Comparison of ENCODE assay signal across 11 cellular contexts in genomic region chrX:66635360-66635759, GRCh38. TPM values are rescaled to one million over a fixed set of nuclear protein-coding genes. Genes with fewer than 3 reads are reported as not detected.
DNase-seq lines count a peak whose midpoint lies in the region; ATAC-seq, FAIRE-seq and TF ChIP-seq lines count a peak whose summit lies in the region.
"Had no signal": no experiment of that assay in that cellular context is flagged by ENCODE, and none has a peak within 500 bp of the region (broad histone marks: within the 10 kb centered on the region; RNA-seq: fewer than 3 reads in every experiment).

No MANE protein-coding gene starts in this region.

- peak; percentile 61 for ATAC-seq in SK-N-SH treated with all-trans-retinoic acid at 6 μM for 48 hours
- ATAC-seq: stimulated activated effector memory CD8-positive, alpha-beta T cell treated with anti-CD3 and anti-CD28 coated beads, Interleukin-12 subunit alpha, Interleukin-12 subunit beta, amount 100 ng/mL, for 72 hours had no signal

- DNase-seq in H4 (ENCODE audit: low spot score) = peak; percentile 44
- DNase-seq in fibroblast of pulmonary artery (ENCODE audit: low read depth) = peak; percentile 74
- peak; percentile 40 for DNase-seq in stromal cell of bone marrow (ENCODE audit: low read depth)
- no peak for DNase-seq in NCI-H1930 (lab: John Stamatoyannopoulos, UW)
- no peak for DNase-seq in frontal cortex (ENCODE audit: low spot score in 2 of 2)
- DNase-seq in SIG-M5 treated with dmso at 0.1 percent for 504 hours (lab: John Stamatoyannopoulos, UW; ENCODE audit: unreplicated experiment) = no peak
- DNase-seq: activated naive CD8-positive, alpha-beta T cell treated with anti-CD3 and anti-CD28 coated beads, Interleukin-2, amount 10 ng/mL, durations not matched to agents 7 days and 5 days; DND-41; T1000 had no signal

- H3K4me3 ChIP-seq in fibroblast of pulmonary artery (replicated peaks; ENCODE audit: low read depth, low read length) = no peak overlapping the region

- no peak for FAIRE-seq in frontal cortex (lab: Jason Lieb, UNC)

- no peak for TF ChIP-seq CTCF in fibroblast of pulmonary artery (IDR thresholded peaks at IDR 0.05; ENCODE audit: low read length, missing control alignments)

TF ChIP-seq in SK-N-SH treated with all-trans-retinoic acid at 6 μM for 48 hours, 23 proteins besides CTCF, POLR2A, EP300 and RAD21:
- TF ChIP-seq CREB5 (CRISPR knock-in tag; IDR thresholded peaks at IDR 0.05; ENCODE audit: low read depth) (no peak), ZFP30 (CRISPR knock-in tag; IDR thresholded peaks at IDR 0.05) (no peak), CSRNP3 (CRISPR knock-in tag; IDR thresholded peaks at IDR 0.05) (no peak), PPARA (CRISPR knock-in tag; IDR thresholded peaks at IDR 0.05; ENCODE audit: borderline replicate concordance) (no peak)

RNA-seq across cellular contexts. Expression of gene EDA2R, which starts 3.5 kb away (rescaled TPM):
- total RNA-seq in H4 (2014; rRNA removed; shearing (Covaris generic)) = 3.9 and 4.1 TPM in 2 replicates
- 1.2 TPM for total RNA-seq in frontal cortex

Comparison
In these comparisons a context has a peak if more than half of its experiments do, and no peak if none do; other contexts are left out.
1. DNase-seq: peak in H4 (single experiment), fibroblast of pulmonary artery (single experiment) and stromal cell of bone marrow (single experiment); none in NCI-H1930 (0 of 2), frontal cortex (0 of 2) and SIG-M5 treated with dmso at 0.1 percent for 504 hours (single experiment).